Comparison of ENCODE assay signal across 19 cellular contexts in the genomic region with DNA sequence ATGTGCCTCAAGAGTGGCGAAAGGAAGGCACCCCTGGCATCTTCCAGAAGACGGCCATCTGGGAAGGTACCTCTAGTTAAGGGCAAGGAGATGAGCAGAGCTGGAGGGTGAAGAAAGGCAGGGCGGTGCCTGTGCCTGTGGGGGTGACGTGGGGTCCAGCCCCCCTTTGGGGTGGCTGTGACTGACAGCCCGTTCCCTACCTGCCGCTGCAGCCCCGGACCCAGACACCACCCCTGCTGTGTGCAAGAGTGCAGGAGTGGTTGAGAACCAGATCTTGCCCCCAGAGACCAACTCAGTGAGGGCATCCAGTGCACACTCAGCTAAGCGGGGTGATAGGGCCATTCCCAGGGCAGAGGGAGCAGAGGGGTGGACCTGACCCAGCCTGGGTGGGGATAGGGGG. TPM values are rescaled to one million over a fixed set of nuclear protein-coding genes. Genes with fewer than 3 reads are reported as not detected.
DNase-seq lines count a peak whose midpoint lies in the region; ATAC-seq, FAIRE-seq and TF ChIP-seq lines count a peak whose summit lies in the region.
"Had no signal": no experiment of that assay in that cellular context is flagged by ENCODE, and none has a peak within 500 bp of the region (broad histone marks: within the 10 kb centered on the region; RNA-seq: fewer than 3 reads in every experiment).

No MANE protein-coding gene starts in this region.

- no peak overlapping the region for H3K14ac ChIP-seq in IMR-90 (replicated peaks; ENCODE audit: low read depth, low read length)

- H3K27ac ChIP-seq in IMR-90 (ENCODE audit: insufficient read depth, low read length) = no peak overlapping the region
- H3K27ac ChIP-seq in endodermal cell (ENCODE audit: low read depth, low read length) = no peak overlapping the region
- H3K27ac ChIP-seq in small intestine (ENCODE audit: low read depth in 1 of 2, low read length in 1 of 2) = no peak overlapping the region
- H3K27ac ChIP-seq: left lung, stomach, uterus had no signal

- H4K91ac ChIP-seq in IMR-90 (ENCODE audit: insufficient read depth, low read depth, low read length) = no peak overlapping the region

- H2BK15ac ChIP-seq in IMR-90 (ENCODE audit: low read depth, low read length) = no peak overlapping the region

- 89% methylated on average over 6 of the region's 8 CpGs; no CpG with 5 or more reads in 1 of the 2 experiments for WGBS in IMR-90 (ENCODE audit: extremely low coverage in 2 of 2, insufficient read length in 1 of 2), 2 experiments
- WGBS in endodermal cell (ENCODE audit: insufficient coverage in 1 of 2, insufficient read length in 1 of 2), 2 experiments = 84 to 86% methylated on average over 7 to 8 of the region's 8 CpGs
- WGBS in small intestine, 3 donors = 88 to 92% (median 91%) methylated on average over 8 of the region's 8 CpGs

- in situ Hi-C loops in IMR-90 (cut with MboI; ENCODE audit: low sequenced_read_pairs) = no loop called here

- H3K36me3 Mint-ChIP-seq in activated naive CD8-positive, alpha-beta T cell = peaks cover 3% of the 10 kb centered on the region
- no peaks in the 10 kb centered on the region for H3K36me3 Mint-ChIP-seq in activated naive CD8-positive, alpha-beta T cell treated with anti-CD3 and anti-CD28 coated beads for 36 hours
- H3K36me3 Mint-ChIP-seq in endodermal cell (ENCODE audit: low read depth) = peaks cover 11% of the 10 kb centered on the region
- H3K36me3 Mint-ChIP-seq in stimulated activated memory B cell treated with anti-CD40 and anti-IgM and Interleukin-4, amounts not matched to agents 10 μg/mL and 1 μg/mL and 100 μg/mL, for 72 hours = no peaks in the 10 kb centered on the region

- ATAC-seq in IMR-90 (ENCODE audit: low read depth) (no peak), GM19395 (IDR thresholded peaks at IDR 0.05; ENCODE audit: unreplicated experiment) (no peak)
- no peak for ATAC-seq in stimulated activated memory B cell treated with anti-CD40 and anti-IgM and Interleukin-4, amounts not matched to agents 10 μg/mL and 1 μg/mL and 100 μg/mL, for 72 hours
- ATAC-seq: left lung had no signal

- H3K4me1 ChIP-seq in IMR-90 (ENCODE audit: control insufficient read depth, insufficient read depth, low read length) = 0 out of 2 replicates have a peak, but pooled peaks cover 2% of the 10 kb centered on the region
- no peaks in the 10 kb centered on the region for H3K4me1 ChIP-seq in endodermal cell (ENCODE audit: control insufficient read depth, insufficient read depth, low read length)
- peaks cover 7 to 9% of the 10 kb centered on the region in 2 donors for H3K4me1 ChIP-seq in small intestine (ENCODE audit: control insufficient read depth in 2 of 2, insufficient read depth in 1 of 2, low read depth in 1 of 2, low read length in 1 of 2)
- H3K4me1 ChIP-seq: uterus had no signal

- H3K4ac ChIP-seq in IMR-90 (ENCODE audit: low read depth, low read length) = no peak overlapping the region

- no peak overlapping the region for H3K27ac Mint-ChIP-seq in activated naive CD8-positive, alpha-beta T cell
- no peak overlapping the region for H3K27ac Mint-ChIP-seq in activated naive CD8-positive, alpha-beta T cell treated with anti-CD3 and anti-CD28 coated beads for 36 hours
- H3K27ac Mint-ChIP-seq in endodermal cell = no peak overlapping the region
- H3K27ac Mint-ChIP-seq in stimulated activated memory B cell treated with anti-CD40 and anti-IgM and Interleukin-4, amounts not matched to agents 10 μg/mL and 1 μg/mL and 100 μg/mL, for 72 hours = no peak overlapping the region

- H3K4me1 Mint-ChIP-seq in activated naive CD8-positive, alpha-beta T cell (ENCODE audit: low read depth) = peaks cover 15% of the 10 kb centered on the region
- peaks cover 15% of the 10 kb centered on the region for H3K4me1 Mint-ChIP-seq in activated naive CD8-positive, alpha-beta T cell treated with anti-CD3 and anti-CD28 coated beads for 36 hours
- H3K4me1 Mint-ChIP-seq in endodermal cell = peaks cover 3% of the 10 kb centered on the region
- H3K4me1 Mint-ChIP-seq in stimulated activated memory B cell treated with anti-CD40 and anti-IgM and Interleukin-4, amounts not matched to agents 10 μg/mL and 1 μg/mL and 100 μg/mL, for 72 hours = peaks cover 39% of the 10 kb centered on the region

- H2AFZ ChIP-seq in IMR-90 (replicated peaks; ENCODE audit: low read length, poor library complexity) = peak overlapping the region; percentile 35

- no peak overlapping the region for H2AK5ac ChIP-seq in IMR-90 (ENCODE audit: low read depth, low read length)

- H4K20me1 ChIP-seq in IMR-90 (ENCODE audit: insufficient read depth, low read length) = no peaks in the 10 kb centered on the region

- BruUV-seq in IMR-90 (replicated peaks; lab: Mats Ljungman, UMichigan) = no TSS peak

- peaks cover 14 to 23% of the 10 kb centered on the region in 2 experiments; a peak in 2 of 4 replicates for H3K79me1 ChIP-seq in IMR-90 (ENCODE audit: low read depth in 1 of 2, low read length in 2 of 2)

- H3K27me3 Mint-ChIP-seq in activated naive CD8-positive, alpha-beta T cell = no peaks in the 10 kb centered on the region
- H3K27me3 Mint-ChIP-seq in activated naive CD8-positive, alpha-beta T cell treated with anti-CD3 and anti-CD28 coated beads for 36 hours = no peaks in the 10 kb centered on the region
- H3K27me3 Mint-ChIP-seq in endodermal cell (ENCODE audit: insufficient read depth) = peaks cover 10% of the 10 kb centered on the region
- H3K27me3 Mint-ChIP-seq in stimulated activated memory B cell treated with anti-CD40 and anti-IgM and Interleukin-4, amounts not matched to agents 10 μg/mL and 1 μg/mL and 100 μg/mL, for 72 hours = peaks cover 28% of the 10 kb centered on the region

- no peak overlapping the region for H3K4me2 ChIP-seq in IMR-90 (ENCODE audit: low read depth, low read length)

- no peak for TF ChIP-seq POLR2A in IMR-90 (IDR thresholded peaks at IDR 0.05; ENCODE audit: low read depth, low read length)

- no peaks in the 10 kb centered on the region for H3K9me3 Mint-ChIP-seq in activated naive CD8-positive, alpha-beta T cell (ENCODE audit: low read depth)
- H3K9me3 Mint-ChIP-seq in activated naive CD8-positive, alpha-beta T cell treated with anti-CD3 and anti-CD28 coated beads for 36 hours = no peaks in the 10 kb centered on the region
- no peaks in the 10 kb centered on the region for H3K9me3 Mint-ChIP-seq in endodermal cell
- no peaks in the 10 kb centered on the region for H3K9me3 Mint-ChIP-seq in stimulated activated memory B cell treated with anti-CD40 and anti-IgM and Interleukin-4, amounts not matched to agents 10 μg/mL and 1 μg/mL and 100 μg/mL, for 72 hours

- no peak overlapping the region for H2BK120ac ChIP-seq in IMR-90 (ENCODE audit: low read depth, low read length)

- no peak overlapping the region for H2BK5ac ChIP-seq in IMR-90 (ENCODE audit: low read depth, low read length, poor library complexity, severe bottlenecking)

- no peak overlapping the region for H3K18ac ChIP-seq in IMR-90 (ENCODE audit: low read depth, low read length)

- H2BK20ac ChIP-seq in IMR-90 (ENCODE audit: low read depth, low read length) = no peak overlapping the region

- TF ChIP-seq CTCF in IMR-90 (conservative IDR thresholded peaks at IDR 0.05; ENCODE audit: low read depth, low read length) (no peak), endodermal cell (conservative IDR thresholded peaks at IDR 0.05) (no peak)

- intact Hi-C loops in IMR-90 (cut with micrococcal nuclease) = no loop called here

- H3K4me3 Mint-ChIP-seq in activated naive CD8-positive, alpha-beta T cell = peak overlapping the region; percentile 47
- no peak overlapping the region for H3K4me3 Mint-ChIP-seq in activated naive CD8-positive, alpha-beta T cell treated with anti-CD3 and anti-CD28 coated beads for 36 hours
- H3K4me3 Mint-ChIP-seq in endodermal cell = peak overlapping the region; percentile 64
- peak overlapping the region; percentile 9 for H3K4me3 Mint-ChIP-seq in stimulated activated memory B cell treated with anti-CD40 and anti-IgM and Interleukin-4, amounts not matched to agents 10 μg/mL and 1 μg/mL and 100 μg/mL, for 72 hours

- H4K5ac ChIP-seq in IMR-90 (ENCODE audit: low read depth, low read length) = no peak overlapping the region

- H2AK9ac ChIP-seq in IMR-90 (replicated peaks; ENCODE audit: low read depth, low read length, poor library complexity) = peak overlapping the region; percentile 50

- no peak overlapping the region for H4K8ac ChIP-seq in IMR-90 (ENCODE audit: low read depth in 2 of 2, low read length in 2 of 2)

- POLR2A ChIA-PET in IMR-90 (lab: Charles Lee; ENCODE audit: unreplicated experiment) = no interaction called here

- H3K56ac ChIP-seq in IMR-90 (ENCODE audit: extremely low read depth, insufficient read depth, low read length) = no peak overlapping the region

- H3K9me1 ChIP-seq in IMR-90 (ENCODE audit: insufficient read depth, low read length) = peaks cover 5% of the 10 kb centered on the region; the same call in 1 of the 2 replicates

- CTCF ChIA-PET in IMR-90 (lab: Yijun Ruan, JAX) = no interaction called here

- DNase-seq in activated naive CD8-positive, alpha-beta T cell treated with anti-CD3 and anti-CD28 coated beads for 36 hours = no peak
- DNase-seq in IMR-90 = no peak
- DNase-seq in endodermal cell = no peak
- DNase-seq in cerebellum (ENCODE audit: low spot score) = no peak
- no peak for DNase-seq in small intestine
- DNase-seq: activated CD4-positive, alpha-beta T cell treated with anti-CD3 and anti-CD28 coated beads, Interleukin-2, amount 50 U/mL, for 4 hours; effector CD8-positive, alpha-beta T cell; hippocampal formation; left lung; NCI-H446; stomach; uterus had no signal

- peaks cover 2% of the 10 kb centered on the region; the same call in 1 of the 2 replicates for H3K27me3 ChIP-seq in IMR-90 (ENCODE audit: control insufficient read depth, insufficient read depth, low read length)
- peaks cover 5% of the 10 kb centered on the region for H3K27me3 ChIP-seq in endodermal cell (ENCODE audit: control insufficient read depth, insufficient read depth, low read length, poor library complexity, severe bottlenecking)
- H3K27me3 ChIP-seq in small intestine (ENCODE audit: control insufficient read depth in 2 of 2, insufficient read depth in 2 of 2, low read length in 2 of 2) = no peaks in the 10 kb centered on the region
- H3K27me3 ChIP-seq: uterus had no signal

- no peak overlapping the region for H3K9ac ChIP-seq in IMR-90 (ENCODE audit: low read depth, low read length)
- H3K9ac ChIP-seq in endodermal cell (ENCODE audit: extremely low read depth, low read length, poor library complexity, severe bottlenecking) = no peak overlapping the region

- H3K36me3 ChIP-seq in IMR-90 (ENCODE audit: control insufficient read depth, insufficient read depth, low read length) (peaks cover 7% of the 10 kb centered on the region), endodermal cell (ENCODE audit: control insufficient read depth, insufficient read depth, low read length) (no peaks in the 10 kb centered on the region), small intestine (ENCODE audit: control insufficient read depth in 2 of 2, insufficient read depth in 2 of 2, low read length in 2 of 2) (no peaks in the 10 kb centered on the region)
- H3K36me3 ChIP-seq: left lung, uterus had no signal

- H3K4me3 ChIP-seq in IMR-90 (ENCODE audit: insufficient read depth, low read depth, low read length) = no peak overlapping the region
- H3K4me3 ChIP-seq in endodermal cell (ENCODE audit: low read length) = no peak overlapping the region
- no peak overlapping the region for H3K4me3 ChIP-seq in small intestine (ENCODE audit: low read depth in 1 of 2, low read length in 2 of 2)
- H3K4me3 ChIP-seq: left lung, stomach, uterus had no signal

- no peak overlapping the region for H3K23ac ChIP-seq in IMR-90 (ENCODE audit: low read depth, low read length)

- H3K9me3 ChIP-seq in IMR-90 (ENCODE audit: control insufficient read depth, insufficient read depth, low read length) (no peaks in the 10 kb centered on the region), endodermal cell (ENCODE audit: control insufficient read depth, low read length) (no peaks in the 10 kb centered on the region), small intestine (ENCODE audit: control insufficient read depth, low read depth) (no peaks in the 10 kb centered on the region)
- H3K9me3 ChIP-seq: left lung, stomach, uterus had no signal

- no peak for TF ChIP-seq RAD21 in IMR-90 (IDR thresholded peaks at IDR 0.05; ENCODE audit: low read length)

- no peak for FAIRE-seq in small intestine (lab: Jason Lieb, UNC)
- FAIRE-seq: GM19239 had no signal

- dilution Hi-C loops in IMR-90 (cut with HindIII; ENCODE audit: low sequenced_read_pairs, unreplicated experiment) = no loop called here

RNA-seq across cellular contexts. Expression of a gene that starts 4.3 kb away (rescaled TPM):
- total RNA-seq in activated naive CD8-positive, alpha-beta T cell treated with anti-CD3 and anti-CD28 coated beads for 36 hours = not detected
- not detected in 2 replicates for total RNA-seq in IMR-90 (2012; rRNA removed)
- under 0.01 TPM in 1 of 2 replicates, not detected in the other for polyA plus RNA-seq in IMR-90 (2012; rRNA removed)
- polyA plus RNA-seq in IMR-90 (2012; cell fraction: cytosol; rRNA removed) = not detected in 2 replicates
- under 0.01 TPM in 1 of 2 replicates, not detected in the other for polyA plus RNA-seq in IMR-90 (2012; cell fraction: nucleus; rRNA removed; ENCODE audit: low replicate concordance)
- total RNA-seq in endodermal cell = not detected
- polyA plus RNA-seq in endodermal cell (2013, experiment 1 of 2) = not detected
- polyA plus RNA-seq in endodermal cell (2013, experiment 2 of 2) = not detected
- under 0.01 TPM for total RNA-seq in cerebellum
- 10 to 100 TPM; 16.1 to 26.6 (median 20.8) TPM for polyA plus RNA-seq in small intestine
- total RNA-seq: M059J; pulmonary artery endothelial cell; T-helper 2 cell treated with Interferon-gamma antibody and Interleukin-4, amounts not matched to agents 100 ng/mL and 5 ng/mL, for 36 hours had no signal
- polyA plus RNA-seq: stomach had no signal

RNA-seq across cellular contexts. Expression of a gene that starts 46.3 kb away (rescaled TPM):
- total RNA-seq in activated naive CD8-positive, alpha-beta T cell treated with anti-CD3 and anti-CD28 coated beads for 36 hours = under 1 TPM in 1 of 2 experiments, not detected in 1; 0.66 TPM
- total RNA-seq in IMR-90 (2012; rRNA removed) (not detected in 2 replicates), endodermal cell (1 to 10 TPM; 2.9 to 3.3 TPM), cerebellum (0.18 TPM)
- polyA plus RNA-seq in IMR-90 (2012; rRNA removed) (4.0 and 4.1 TPM in 2 replicates), small intestine (10 to 100 TPM in 2 of 3 donors, 1 to 10 TPM in 1; 2.6 to 31.8 (median 23.5) TPM)
- polyA plus RNA-seq in IMR-90 (2012; cell fraction: cytosol; rRNA removed) = 0.86 and 3.5 TPM in 2 replicates
- polyA plus RNA-seq in IMR-90 (2012; cell fraction: nucleus; rRNA removed; ENCODE audit: low replicate concordance) = 5.4 and 5.6 TPM in 2 replicates
- 7.9 TPM for polyA plus RNA-seq in endodermal cell (2013, experiment 1 of 2)
- polyA plus RNA-seq in endodermal cell (2013, experiment 2 of 2) = 3.6 TPM
- total RNA-seq: pulmonary artery endothelial cell had no signal
